21 cellular contexts compared by ENCODE assay signal in genomic region chr4:63700569-63700968, GRCh38.
A peak's percentile ranks its signal among the peaks of the same experiment; 100 is the strongest.
DNase-seq lines count a peak whose midpoint lies in the region; ATAC-seq, FAIRE-seq and TF ChIP-seq lines count a peak whose summit lies in the region.
"Had no signal": no experiment of that assay in that cellular context is flagged by ENCODE, and none has a peak within 500 bp of the region (broad histone marks: within the 10 kb centered on the region; RNA-seq: fewer than 3 reads in every experiment).

No MANE protein-coding gene starts in this region.

- H3K9me3 Mint-ChIP-seq in H9 (no peaks in the 10 kb centered on the region; a peak in 1 of 5 replicates), WTC11 (no peaks in the 10 kb centered on the region)

- intact Hi-C loops in kidney (cut with DNase I): no loop called here

- H3K4me1 ChIP-seq in H9 (ENCODE audit: insufficient read depth, low read length) (no peaks in the 10 kb centered on the region), kidney (ENCODE audit: control insufficient read depth in 1 of 2, insufficient read depth in 1 of 2, low read depth in 1 of 2, low read length in 2 of 2) (no peaks in the 10 kb centered on the region), trophoblast cell (ENCODE audit: control insufficient read depth in 1 of 2, insufficient read depth in 2 of 2, low read length in 2 of 2) (no peaks in the 10 kb centered on the region)
- H3K4me1 ChIP-seq: BLaER1, HAP-1 had no signal

- peak; percentile 32 for DNase-seq in H9
- no peak for DNase-seq in WTC11 (ENCODE audit: low spot score)
- peak; percentile 29 for DNase-seq in kidney
- DNase-seq in trophoblast cell: no peak
- DNase-seq in GF-D8 (lab: John Stamatoyannopoulos, UW): no peak
- DNase-seq in activated CD8-positive, alpha-beta memory T cell treated with anti-CD3 and anti-CD28 coated beads, Interleukin-2, amount 50 U/mL, for 4 hours: no peak
- DNase-seq: CD4-positive, alpha-beta T cell; CD8-positive, alpha-beta memory T cell; DMS 273 treated with DMSO at 0.1 percent for 48 hours; DMS79; EL; GDM1; HFFc6 had no signal

- no peak overlapping the region for H2BK12ac ChIP-seq in H9 (ENCODE audit: insufficient read length, low read depth, low read length)
- H2BK12ac ChIP-seq in trophoblast cell (ENCODE audit: low read length): no peak overlapping the region

- H3K4me3 ChIP-seq in kidney (ENCODE audit: low read length in 2 of 2): no peak overlapping the region
- no peak overlapping the region for H3K4me3 ChIP-seq in trophoblast cell (ENCODE audit: low read depth, low read length)
- H3K4me3 ChIP-seq: BLaER1, HAP-1 had no signal

- peak; percentile 64; the same call in 1 of the 2 replicates for ATAC-seq in WTC11
- ATAC-seq in HG02642 (IDR thresholded peaks at IDR 0.05; ENCODE audit: poor library complexity, unreplicated experiment): no peak

- no peaks in the 10 kb centered on the region for H3K27me3 ChIP-seq in H9 (ENCODE audit: insufficient read depth, low read length)
- H3K27me3 ChIP-seq in trophoblast cell (ENCODE audit: insufficient read depth, low read length): no peaks in the 10 kb centered on the region
- H3K27me3 ChIP-seq: BLaER1 had no signal

- H3T11ph ChIP-seq in H9 (ENCODE audit: low read length): no peak overlapping the region

- no peak overlapping the region for H3K14ac ChIP-seq in H9 (ENCODE audit: insufficient read depth, low read length)
- H3K14ac ChIP-seq in trophoblast cell (ENCODE audit: low read length): no peak overlapping the region

- no peaks in the 10 kb centered on the region for H4K20me1 ChIP-seq in H9 (ENCODE audit: control insufficient read depth, insufficient read depth, insufficient read length)
- H4K20me1 ChIP-seq: BLaER1 had no signal

- H3K23me2 ChIP-seq in H9 (ENCODE audit: insufficient read length, low read depth, low read length, poor library complexity, severe bottlenecking): no peaks in the 10 kb centered on the region

- H2AFZ ChIP-seq in H9 (ENCODE audit: low read length) (no peak overlapping the region), trophoblast cell (ENCODE audit: insufficient read depth, low read length, poor library complexity) (no peak overlapping the region)

- no peak overlapping the region for H3K18ac ChIP-seq in H9 (ENCODE audit: insufficient read length, low read depth, low read length)
- H3K18ac ChIP-seq in trophoblast cell (ENCODE audit: low read length): no peak overlapping the region

- H4K5ac ChIP-seq in H9 (ENCODE audit: insufficient read length, low read depth, low read length): peak overlapping the region; percentile 65

- H3K56ac ChIP-seq in H9 (ENCODE audit: insufficient read length, low read depth, low read length): no peak overlapping the region

- H2BK120ac ChIP-seq in H9 (ENCODE audit: low read depth, low read length, poor library complexity, severe bottlenecking): no peak overlapping the region
- no peak overlapping the region for H2BK120ac ChIP-seq in trophoblast cell (ENCODE audit: insufficient read depth, low read length, poor library complexity)

- H3K36me3 Mint-ChIP-seq in H9 (ENCODE audit: insufficient read depth in 1 of 3, low read depth in 3 of 3) (no peaks in the 10 kb centered on the region), WTC11 (no peaks in the 10 kb centered on the region)
- H3K36me3 Mint-ChIP-seq: CD8-positive, alpha-beta memory T cell had no signal

- H3K79me2 ChIP-seq in H9 (ENCODE audit: insufficient read depth, low read length) (no peaks in the 10 kb centered on the region), trophoblast cell (ENCODE audit: control insufficient read depth, insufficient read depth, low read length, poor library complexity) (no peaks in the 10 kb centered on the region)

- TF ChIP-seq CTCF in H9 (conservative IDR thresholded peaks at IDR 0.05): no peak
- TF ChIP-seq CTCF in WTC11 (IDR thresholded peaks at IDR 0.05): no peak
- no peak for TF ChIP-seq CTCF in kidney (IDR thresholded peaks at IDR 0.05; ENCODE audit: borderline replicate concordance, extremely low read depth, insufficient read depth)

- no peak overlapping the region for H3K9ac ChIP-seq in H9 (ENCODE audit: extremely low read depth, insufficient read length, low read length)
- no peak overlapping the region for H3K9ac ChIP-seq in kidney (ENCODE audit: low read length in 2 of 2)
- no peak overlapping the region for H3K9ac ChIP-seq in trophoblast cell (ENCODE audit: low read length)
- H3K9ac ChIP-seq: BLaER1 had no signal

- POLR2A ChIA-PET in WTC11 (lab: Charles Lee): no interaction called here

- no peaks in the 10 kb centered on the region for H3K36me3 ChIP-seq in kidney (ENCODE audit: control insufficient read depth in 1 of 2, insufficient read depth in 2 of 2, low read length in 2 of 2)
- no peaks in the 10 kb centered on the region for H3K36me3 ChIP-seq in trophoblast cell (ENCODE audit: control insufficient read depth in 1 of 2, insufficient read depth in 2 of 2, low read length in 2 of 2)
- H3K36me3 ChIP-seq: BLaER1, HAP-1 had no signal

- FAIRE-seq in kidney (lab: Jason Lieb, UNC): no peak
- FAIRE-seq: D721Med, GM12891, GM18507 had no signal

- H3K4me1 Mint-ChIP-seq in H9 (peaks cover 4 to 6% of the 10 kb centered on the region in 2 experiments; a peak in 3 of 4 replicates), WTC11 (peaks cover 18% of the 10 kb centered on the region)
- H3K4me1 Mint-ChIP-seq: B cell; CD8-positive, alpha-beta memory T cell had no signal

- H4K91ac ChIP-seq in H9 (ENCODE audit: insufficient read length, low read depth, low read length) (no peak overlapping the region), trophoblast cell (ENCODE audit: low read depth, low read length) (no peak overlapping the region)

- no peak overlapping the region for H3K27ac ChIP-seq in H9 (ENCODE audit: insufficient read length, low read depth, low read length)
- H3K27ac ChIP-seq in kidney (ENCODE audit: low read depth in 2 of 2, low read length in 2 of 2): no peak overlapping the region
- H3K27ac ChIP-seq in trophoblast cell (ENCODE audit: low read depth, low read length): no peak overlapping the region
- H3K27ac ChIP-seq: BLaER1, C4-2B had no signal

- no peak overlapping the region for H2BK20ac ChIP-seq in H9 (ENCODE audit: low read depth, low read length, poor library complexity, severe bottlenecking)

- H3K27ac Mint-ChIP-seq in H9: peak overlapping the region in 1 of 3 experiments; percentile 94; a peak in 2 of 7 replicates
- peak overlapping the region; percentile 80; the same call in 1 of the 2 replicates for H3K27ac Mint-ChIP-seq in WTC11
- H3K27ac Mint-ChIP-seq: B cell; CD4-positive, alpha-beta T cell; CD8-positive, alpha-beta memory T cell; HFFc6 had no signal

- WGBS in H9 (ENCODE audit: extremely low coverage, insufficient read length, low lambda C conversion rate): no CpG with 5 or more reads among the region's 6 CpGs
- WGBS in trophoblast cell (ENCODE audit: extremely low coverage, insufficient coverage, insufficient read length): no CpG with 5 or more reads among the region's 6 CpGs

- H3K4me3 Mint-ChIP-seq in H9 (no peak overlapping the region), WTC11 (no peak overlapping the region)
- H3K4me3 Mint-ChIP-seq: B cell; CD4-positive, alpha-beta T cell; CD8-positive, alpha-beta memory T cell; HFFc6 had no signal

- H3K79me1 ChIP-seq in H9 (ENCODE audit: insufficient read depth, low read depth, low read length, poor library complexity, severe bottlenecking) (no peaks in the 10 kb centered on the region), trophoblast cell (ENCODE audit: low read length) (no peaks in the 10 kb centered on the region)

- H4K8ac ChIP-seq in H9 (replicated peaks; ENCODE audit: insufficient read length, low read depth, low read length): no peak overlapping the region
- H4K8ac ChIP-seq in trophoblast cell (ENCODE audit: low read depth, low read length): no peak overlapping the region

- no peak overlapping the region for H2AK5ac ChIP-seq in H9 (ENCODE audit: insufficient read length, low read length)
- peak overlapping the region; percentile 5 for H2AK5ac ChIP-seq in trophoblast cell (ENCODE audit: low read length)

- CTCF ChIA-PET in WTC11 (lab: Charles Lee): no interaction called here

- H3K27me3 Mint-ChIP-seq in H9 (ENCODE audit: low read depth) (no peaks in the 10 kb centered on the region), WTC11 (ENCODE audit: low read depth) (no peaks in the 10 kb centered on the region)
- H3K27me3 Mint-ChIP-seq: B cell; CD4-positive, alpha-beta T cell; CD8-positive, alpha-beta memory T cell had no signal

- H3K4ac ChIP-seq in H9 (ENCODE audit: low read depth, low read length): no peak overlapping the region
- no peak overlapping the region for H3K4ac ChIP-seq in trophoblast cell (ENCODE audit: low read depth, low read length)

- no peak overlapping the region for H2BK15ac ChIP-seq in H9 (ENCODE audit: low read depth, low read length)

- H3K4me2 ChIP-seq in H9 (ENCODE audit: insufficient read depth, insufficient read length, low read length): no peak overlapping the region
- no peak overlapping the region for H3K4me2 ChIP-seq in trophoblast cell (ENCODE audit: low read length)
- H3K4me2 ChIP-seq: BLaER1 had no signal

- H2BK5ac ChIP-seq in H9 (ENCODE audit: insufficient read length, low read length): no peak overlapping the region
- H2BK5ac ChIP-seq in trophoblast cell (ENCODE audit: low read depth, low read length, poor library complexity): no peak overlapping the region

- H3K23ac ChIP-seq in H9 (ENCODE audit: insufficient read length, low read depth, low read length) (no peak overlapping the region), trophoblast cell (ENCODE audit: low read length) (no peak overlapping the region)

- H3K9me3 ChIP-seq in H9 (ENCODE audit: control insufficient read depth, low read depth, low read length) (no peaks in the 10 kb centered on the region), kidney (ENCODE audit: control insufficient read depth in 1 of 2, low read length in 2 of 2) (no peaks in the 10 kb centered on the region), trophoblast cell (ENCODE audit: insufficient read depth, low read depth, low read length) (no peaks in the 10 kb centered on the region)
- H3K9me3 ChIP-seq: BLaER1, HAP-1 had no signal

- H4K12ac ChIP-seq in trophoblast cell (ENCODE audit: low read depth, low read length): no peak overlapping the region

Comparison
In these comparisons a context has a peak if more than half of its experiments do, and no peak if none do; other contexts are left out.
1. DNase-seq: peak in H9 (single experiment) and kidney (single experiment); none in WTC11 (single experiment), trophoblast cell (0 of 2), GF-D8 (single experiment) and activated CD8-positive, alpha-beta memory T cell treated with anti-CD3 and anti-CD28 coated beads, Interleukin-2, amount 50 U/mL, for 4 hours (single experiment).